8 cellular contexts compared by ENCODE assay signal in genomic region chr2:8090748-8091700, GRCh38.
A peak's percentile ranks its signal among the peaks of the same experiment; 100 is the strongest.
DNase-seq lines count a peak whose midpoint lies in the region; ATAC-seq, FAIRE-seq and TF ChIP-seq lines count a peak whose summit lies in the region.

No MANE protein-coding gene starts in this region.

- H3K36me3 Mint-ChIP-seq in activated CD4-positive, alpha-beta memory T cell treated with anti-CD3 and anti-CD28 coated beads, Interleukin-2, amount 10 ng/mL, durations not matched to agents 7 days and 5 days (ENCODE audit: low read depth) = no peaks in the 10 kb centered on the region

- H3K27ac ChIP-seq in A549 (peak overlapping the region; percentile 24 to 48; a peak in 3 of 6 replicates), gastroesophageal sphincter (no peak overlapping the region)

- H3K4me2 ChIP-seq in A549 = peak overlapping the region; percentile 6; the same call in 2 of the 3 replicates
- H3K4me2 ChIP-seq in Loucy (ENCODE audit: low read depth, low read length, poor library complexity, severe bottlenecking) = peak overlapping the region; percentile 40

- H3K9me2 ChIP-seq in Loucy (replicated peaks; ENCODE audit: low read depth, low read length) = no peaks in the 10 kb centered on the region

- H3K4me1 ChIP-seq in A549 = peaks cover 35% of the 10 kb centered on the region
- H3K4me1 ChIP-seq in Loucy (ENCODE audit: insufficient read depth, low read length, poor library complexity, severe bottlenecking) = peaks cover 10% of the 10 kb centered on the region
- no peaks in the 10 kb centered on the region for H3K4me1 ChIP-seq in gastroesophageal sphincter

- no peaks in the 10 kb centered on the region for H3K4me1 Mint-ChIP-seq in activated CD4-positive, alpha-beta memory T cell treated with anti-CD3 and anti-CD28 coated beads, Interleukin-2, amount 10 ng/mL, durations not matched to agents 7 days and 5 days

- peaks cover 4% of the 10 kb centered on the region for H3K9me3 Mint-ChIP-seq in activated CD4-positive, alpha-beta memory T cell treated with anti-CD3 and anti-CD28 coated beads, Interleukin-2, amount 10 ng/mL, durations not matched to agents 7 days and 5 days

- TF ChIP-seq POLR2A in A549 (IDR thresholded peaks at IDR 0.05; ENCODE audit: low read length) (no peak), gastroesophageal sphincter (IDR thresholded peaks at IDR 0.05) (no peak)

- no peak for FAIRE-seq in A549 (lab: Jason Lieb, UNC)

- H3K79me2 ChIP-seq in Loucy (ENCODE audit: insufficient read depth, low read length) = no peaks in the 10 kb centered on the region

- ATAC-seq in A549 (peak; percentile 88 to 95), GM18870 (IDR thresholded peaks at IDR 0.05; ENCODE audit: unreplicated experiment) (peak; percentile 80), gastroesophageal sphincter (peak; percentile 97)

- TF ChIP-seq EP300 in A549 (IDR thresholded peaks at IDR 0.05) = no peak
- no peak for TF ChIP-seq EP300 in gastroesophageal sphincter (IDR thresholded peaks at IDR 0.05)

- H3K4me3 ChIP-seq in A549 (no peak overlapping the region), Loucy (ENCODE audit: low read length, poor library complexity, severe bottlenecking) (peak overlapping the region; percentile 3), gastroesophageal sphincter (no peak overlapping the region)

- H3K36me3 ChIP-seq in Loucy (ENCODE audit: insufficient read depth, low read length) (no peaks in the 10 kb centered on the region), gastroesophageal sphincter (no peaks in the 10 kb centered on the region)

- DNase-seq in A549 (ENCODE audit: low read depth in 1 of 2, low spot score in 1 of 2) (peak; percentile 8 to 76), NCI-H146 (lab: John Stamatoyannopoulos, UW) (no peak), cortex of kidney (lab: John Stamatoyannopoulos, UW) (no peak)
- DNase-seq in activated CD4-positive, alpha-beta memory T cell treated with anti-CD3 and anti-CD28 coated beads, Interleukin-2, amount 10 ng/mL, durations not matched to agents 7 days and 5 days = peak; percentile 44
- DNase-seq in stimulated activated CD4-positive, alpha-beta T cell treated with anti-CD3 and anti-CD28 coated beads, Interleukin-1b, Interleukin-23, amount 100 ng/mL, for 48 hours = peak; percentile 92

- no peaks in the 10 kb centered on the region for H3F3A ChIP-seq in Loucy (ENCODE audit: low read depth)

- no peak overlapping the region for H3K27ac Mint-ChIP-seq in activated CD4-positive, alpha-beta memory T cell treated with anti-CD3 and anti-CD28 coated beads, Interleukin-2, amount 10 ng/mL, durations not matched to agents 7 days and 5 days

- H3K27me3 Mint-ChIP-seq in activated CD4-positive, alpha-beta memory T cell treated with anti-CD3 and anti-CD28 coated beads, Interleukin-2, amount 10 ng/mL, durations not matched to agents 7 days and 5 days = no peaks in the 10 kb centered on the region

- H3K9me3 ChIP-seq in A549 = no peaks in the 10 kb centered on the region
- H3K9me3 ChIP-seq in Loucy (ENCODE audit: insufficient read depth, low read depth, low read length) = no peaks in the 10 kb centered on the region
- no peaks in the 10 kb centered on the region for H3K9me3 ChIP-seq in gastroesophageal sphincter

- TF ChIP-seq CTCF in A549 (IDR thresholded peaks at IDR 0.05) (no peak), Loucy (conservative IDR thresholded peaks at IDR 0.05; ENCODE audit: low read length) (no peak), gastroesophageal sphincter (IDR thresholded peaks at IDR 0.05) (no peak)

- peak overlapping the region; percentile 37 for H3K9ac ChIP-seq in Loucy (ENCODE audit: low read depth, low read length, poor library complexity, severe bottlenecking)

- POLR2A ChIA-PET in A549 (lab: Yijun Ruan, JAX) = interaction anchor here (1.8 kb wide), 1 partner anchor 590 kb away, joined by 8 read pairs; the partner anchor contains the start of gene ID2
- POLR2A ChIA-PET in activated CD4-positive, alpha-beta memory T cell treated with anti-CD3 and anti-CD28 coated beads, Interleukin-2, amount 10 ng/mL, durations not matched to agents 7 days and 5 days (lab: Charles Lee) = no interaction called here

- CTCF ChIA-PET in A549 (lab: Yijun Ruan, JAX) = interaction anchor here (1.6 kb wide), 1 partner anchor 232 kb away, joined by 3 read pairs; no protein-coding TSS in a partner anchor
- CTCF ChIA-PET in activated CD4-positive, alpha-beta memory T cell treated with anti-CD3 and anti-CD28 coated beads, Interleukin-2, amount 10 ng/mL, durations not matched to agents 7 days and 5 days (lab: Charles Lee) = interaction anchor here (0.5 to 1.3 kb wide), 2 partner anchors 285 to 454 kb away, joined by 3 read pairs; no protein-coding TSS in a partner anchor

- H2AFZ ChIP-seq in Loucy (ENCODE audit: low read length) = peak overlapping the region; percentile 61

- H4K20me1 ChIP-seq in Loucy (ENCODE audit: insufficient read depth, low read length, poor library complexity, severe bottlenecking) = no peaks in the 10 kb centered on the region

- no peak overlapping the region for H3K4me3 Mint-ChIP-seq in activated CD4-positive, alpha-beta memory T cell treated with anti-CD3 and anti-CD28 coated beads, Interleukin-2, amount 10 ng/mL, durations not matched to agents 7 days and 5 days

- WGBS in A549 (ENCODE audit: missing lambda C conversion rate) = 64% methylated on average over 5 of the region's 5 CpGs
- 74 to 79% methylated on average over 3 to 5 of the region's 5 CpGs for WGBS in gastroesophageal sphincter (ENCODE audit: low coverage in 1 of 2), 2 donors

- no peaks in the 10 kb centered on the region for H3K27me3 ChIP-seq in Loucy (ENCODE audit: insufficient read depth, low read length, poor library complexity, severe bottlenecking)
- H3K27me3 ChIP-seq in gastroesophageal sphincter = no peaks in the 10 kb centered on the region

- no peak for TF ChIP-seq RAD21 in A549 (conservative IDR thresholded peaks at IDR 0.05 in 1 of 2, IDR thresholded peaks at IDR 0.05 in 1 of 2)

TF ChIP-seq in A549, 52 proteins besides CTCF, POLR2A, EP300 and RAD21:
- peak; percentile 90 for TF ChIP-seq USF2 (IDR thresholded peaks at IDR 0.05)
- no peak for TF ChIP-seq FOSL2 (IDR thresholded peaks at IDR 0.05)
- peak; percentile 45; the same call in 1 of the 2 replicates for TF ChIP-seq FOSL2 (CRISPR knock-in tag; IDR thresholded peaks at IDR 0.05)
- TF ChIP-seq RFX5 (IDR thresholded peaks at IDR 0.05) = no peak
- TF ChIP-seq BHLHE40 (IDR thresholded peaks at IDR 0.05; ENCODE audit: low read depth, low read length) = no peak
- TF ChIP-seq CEBPB (IDR thresholded peaks at IDR 0.05) = 0 out of 4 replicates have a peak, but pooled peaks of 1 of the 2 experiments have one; percentile 28
- no peak for TF ChIP-seq KDM1A (IDR thresholded peaks at IDR 0.05; ENCODE audit: low read depth)
- TF ChIP-seq FOXS1 (CRISPR knock-in tag; IDR thresholded peaks at IDR 0.05) = no peak
- no peak for TF ChIP-seq EHMT2 (IDR thresholded peaks at IDR 0.05; ENCODE audit: low read depth)
- no peak for TF ChIP-seq GATA3 (IDR thresholded peaks at IDR 0.05; ENCODE audit: borderline replicate concordance)
- no peak for TF ChIP-seq HOXB5 (CRISPR knock-in tag; IDR thresholded peaks at IDR 0.05)

Comparison
In these comparisons a context has a peak if more than half of its experiments do, and no peak if none do; other contexts are left out.
1. DNase-seq: peak in A549 (2 of 2), activated CD4-positive, alpha-beta memory T cell treated with anti-CD3 and anti-CD28 coated beads, Interleukin-2, amount 10 ng/mL, durations not matched to agents 7 days and 5 days (single experiment) and stimulated activated CD4-positive, alpha-beta T cell treated with anti-CD3 and anti-CD28 coated beads, Interleukin-1b, Interleukin-23, amount 100 ng/mL, for 48 hours (single experiment); none in NCI-H146 (single experiment) and cortex of kidney (single experiment).
2. H3K27ac ChIP-seq: peak in A549 (2 of 2); none in gastroesophageal sphincter (0 of 4).
3. Peak in every context shown above with its lines, with median percentiles within 50 percentile points of each other: ATAC-seq.